8 cellular contexts compared by ENCODE assay signal in genomic region chrX:48083212-48083611, GRCh38. TPM values are rescaled to one million over a fixed set of nuclear protein-coding genes. Genes with fewer than 3 reads are reported as not detected.
DNase-seq lines count a peak whose midpoint lies in the region; ATAC-seq and TF ChIP-seq lines count a peak whose summit lies in the region.

No MANE protein-coding gene starts in this region.

- WGBS in body of pancreas, 2 donors, result 4 to 11% methylated on average over 6 to 9 of the region's 9 CpGs

- no peaks in the 10 kb centered on the region for H3K4me1 ChIP-seq in body of pancreas

- intact Hi-C loops in body of pancreas (cut with DNase I), result no loop called here

- no peak overlapping the region for H3K27ac ChIP-seq in body of pancreas

- no peaks in the 10 kb centered on the region for H3K36me3 ChIP-seq in body of pancreas (replicated peaks in 1 of 2; ENCODE audit: insufficient read depth in 1 of 2, low read depth in 2 of 2)

- no peaks in the 10 kb centered on the region for H3K9me3 ChIP-seq in body of pancreas

- peak; percentile 52 for ATAC-seq in body of pancreas

- DNase-seq in SKM-1 treated with dmso at 0.1 percent for 144 hours (lab: John Stamatoyannopoulos, UW; ENCODE audit: unreplicated experiment) (peak; percentile 13), SKM-1 (lab: John Stamatoyannopoulos, UW; ENCODE audit: unreplicated experiment) (no peak), T-helper 9 cell (peak; percentile 5), body of pancreas (peak; percentile 31 to 55 (median 43)), inferior parietal cortex (ENCODE audit: extremely low spot score) (peak; percentile 66), NCI-H2029 (lab: John Stamatoyannopoulos, UW) (no peak)
- peak; percentile 49 for DNase-seq in Jurkat, Clone E6-1 (ENCODE audit: low read depth, low spot score)
- peak; percentile 7 for DNase-seq in stimulated activated CD4-positive, alpha-beta T cell treated with anti-CD3 and anti-CD28 coated beads, Interleukin-2, amount 100 ng/mL, for 4 hours (ENCODE audit: low read depth)

- TF ChIP-seq POLR2A in body of pancreas (IDR thresholded peaks at IDR 0.05), result no peak

- H3K27me3 ChIP-seq in body of pancreas, result no peaks in the 10 kb centered on the region

- peak in 6 of 7 experiments; percentile 28 to 62 (median 50) for TF ChIP-seq CTCF in body of pancreas (IDR thresholded peaks at IDR 0.05)

- no peak overlapping the region for H3K4me3 ChIP-seq in Jurkat, Clone E6-1 (ENCODE audit: low read length)
- no peak overlapping the region for H3K4me3 ChIP-seq in body of pancreas

RNA-seq across cellular contexts. Expression of gene ZNF630, which starts 11.8 kb away (rescaled TPM):
- polyA plus RNA-seq in Jurkat, Clone E6-1 (2012; ENCODE audit: insufficient read depth, insufficient read length), result not detected
- total RNA-seq in body of pancreas, result 1 to 10 TPM in 1 of 2 donors, under 1 TPM in 1; 0.33 to 4.2 TPM

RNA-seq across cellular contexts. Expression of gene SPACA5B, which starts 47.2 kb away (rescaled TPM):
- polyA plus RNA-seq in Jurkat, Clone E6-1 (2012; ENCODE audit: insufficient read depth, insufficient read length), result not detected
- total RNA-seq in body of pancreas, result not detected

Comparison
In these comparisons a context has a peak if more than half of its experiments do, and no peak if none do; other contexts are left out.
1. DNase-seq: peak in SKM-1 treated with dmso at 0.1 percent for 144 hours (single experiment), Jurkat, Clone E6-1 (single experiment), T-helper 9 cell (single experiment), body of pancreas (4 of 4), inferior parietal cortex (single experiment) and stimulated activated CD4-positive, alpha-beta T cell treated with anti-CD3 and anti-CD28 coated beads, Interleukin-2, amount 100 ng/mL, for 4 hours (single experiment); none in SKM-1 (single experiment) and NCI-H2029 (single experiment).